ENCODE assay signal across 27 cellular contexts in the genomic region with DNA sequence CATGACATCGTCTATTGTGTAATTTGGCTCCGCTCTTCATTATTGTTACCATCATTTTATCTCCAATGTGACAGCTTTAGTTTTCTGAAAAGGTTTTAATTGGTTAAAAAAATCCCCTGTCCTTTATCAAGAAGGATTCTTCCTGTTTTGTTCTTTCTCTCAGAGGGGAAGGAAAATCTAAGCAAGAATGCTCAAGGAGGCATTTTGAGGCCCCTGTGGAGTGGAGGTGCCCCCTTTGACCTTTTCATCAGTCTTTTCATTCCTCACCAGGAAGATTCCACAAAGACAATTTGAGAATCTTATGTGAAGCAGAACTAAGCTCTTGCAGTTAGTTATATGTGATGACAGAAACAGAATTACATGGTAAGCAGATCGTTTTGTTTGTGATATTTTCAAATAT.
DNase-seq lines count a peak whose midpoint lies in the region; ATAC-seq and TF ChIP-seq lines count a peak whose summit lies in the region.
"Had no signal": no experiment of that assay in that cellular context is flagged by ENCODE, and none has a peak within 500 bp of the region (broad histone marks: within the 10 kb centered on the region; RNA-seq: fewer than 3 reads in every experiment).

No MANE protein-coding gene starts in this region.

- H4K8ac ChIP-seq in mesendoderm (ENCODE audit: low read depth, low read length), result no peak overlapping the region

- H2BK15ac ChIP-seq in mesendoderm (replicated peaks; ENCODE audit: low read depth), result no peak overlapping the region

- H3K27me3 ChIP-seq in HUES48 (ENCODE audit: control insufficient read depth, insufficient read depth, low read length), result no peaks in the 10 kb centered on the region
- H3K27me3 ChIP-seq in mesendoderm (ENCODE audit: insufficient read depth, low read length, poor library complexity), result no peaks in the 10 kb centered on the region
- H3K27me3 ChIP-seq in dorsolateral prefrontal cortex, result no peaks in the 10 kb centered on the region
- H3K27me3 ChIP-seq: BLaER1 had no signal

- no peaks in the 10 kb centered on the region for H3K79me2 ChIP-seq in mesendoderm (ENCODE audit: control insufficient read depth, insufficient read depth, low read length)

- no peak overlapping the region for H3K4ac ChIP-seq in mesendoderm (ENCODE audit: low read depth, low read length)

- no peak overlapping the region for H2AK5ac ChIP-seq in mesendoderm (ENCODE audit: low read length)

- H3K9ac ChIP-seq in HUES48 (ENCODE audit: low read depth, low read length), result no peak overlapping the region
- H3K9ac ChIP-seq in mesendoderm (ENCODE audit: low read length), result no peak overlapping the region
- H3K9ac ChIP-seq: BLaER1, GM23248 had no signal

- H3K9me3 ChIP-seq in HUES48 (ENCODE audit: control insufficient read depth, insufficient read depth, low read length), result no peaks in the 10 kb centered on the region
- H3K9me3 ChIP-seq: BLaER1, Caco-2 had no signal

- H2BK120ac ChIP-seq in mesendoderm (ENCODE audit: low read depth, low read length), result no peak overlapping the region

- no peak overlapping the region for H3K18ac ChIP-seq in mesendoderm (ENCODE audit: low read length)

- TF ChIP-seq CTCF in choroid plexus epithelial cell (conservative IDR thresholded peaks at IDR 0.05; ENCODE audit: low read depth, low read length) (no peak), dorsolateral prefrontal cortex (IDR thresholded peaks at IDR 0.05 in 54 of 56, conservative IDR thresholded peaks at IDR 0.05 in 2 of 56; ENCODE audit: low read depth in 1 of 56, partially characterized antibody in 56 of 56) (no peak)

- H3K79me1 ChIP-seq in mesendoderm (ENCODE audit: low read length), result no peaks in the 10 kb centered on the region

- H3K36me3 ChIP-seq in HUES48 (ENCODE audit: control insufficient read depth, insufficient read depth, low read length) (no peaks in the 10 kb centered on the region), mesendoderm (ENCODE audit: control insufficient read depth, insufficient read depth, low read length) (no peaks in the 10 kb centered on the region)
- H3K36me3 ChIP-seq: BLaER1 had no signal

- DNase-seq in choroid plexus epithelial cell (ENCODE audit: low read depth), result peak; percentile 34
- DNase-seq in mesendoderm, result peak; percentile 53
- peak; percentile 64 for DNase-seq in retina
- DNase-seq in activated CD4-positive, alpha-beta T cell treated with anti-CD3 and anti-CD28 coated beads for 1 hour, result no peak
- DNase-seq in dorsolateral prefrontal cortex, result no peak
- DNase-seq: Caco-2; CD4-positive, alpha-beta memory T cell; DMS 273 treated with DMSO at 0.1 percent for 48 hours; DMS79 treated with DMSO at 0.1 percent for 48 hours; GM23248; Karpas-422; MV-4-11; NCI-H1105 treated with DMSO at 0.1 percent for 48 hours; NCI-H1694; NCI-H2081; NCI-H2171; NCI-H446 treated with DMSO at 0.1 percent for 48 hours; NCI-H526 treated with DMSO at 0.1 percent for 48 hours; PC-9; RPMI8226; SHP77; SW 1271 had no signal

- H3K4me1 ChIP-seq in HUES48 (ENCODE audit: control insufficient read depth, insufficient read depth, low read length) (peaks cover 8% of the 10 kb centered on the region; the same call in 1 of the 2 replicates), mesendoderm (ENCODE audit: control insufficient read depth, low read depth, low read length) (no peaks in the 10 kb centered on the region)
- H3K4me1 ChIP-seq: BLaER1, Caco-2 had no signal

- H4K5ac ChIP-seq in mesendoderm (ENCODE audit: low read length), result no peak overlapping the region

- ATAC-seq in GM19452 (IDR thresholded peaks at IDR 0.05; ENCODE audit: unreplicated experiment), result no peak
- ATAC-seq: GM12878, HCT116 had no signal

- H3K27ac ChIP-seq in HUES48 (ENCODE audit: low read depth, low read length), result peak overlapping the region; percentile 55
- H3K27ac ChIP-seq in mesendoderm (ENCODE audit: low read depth, low read length), result no peak overlapping the region
- H3K27ac ChIP-seq in dorsolateral prefrontal cortex, result no peak overlapping the region
- H3K27ac ChIP-seq: BLaER1, GM23248, PC-9 had no signal

- intact Hi-C loops in dorsolateral prefrontal cortex (cut with DNase I), result no loop called here

- H2BK5ac ChIP-seq in mesendoderm (ENCODE audit: low read length), result no peak overlapping the region

- no peak overlapping the region for H3K4me2 ChIP-seq in mesendoderm (ENCODE audit: low read length)
- H3K4me2 ChIP-seq: BLaER1, PC-9 had no signal

- H3K4me3 ChIP-seq in HUES48 (ENCODE audit: low read depth, low read length), result no peak overlapping the region
- H3K4me3 ChIP-seq in choroid plexus epithelial cell (ENCODE audit: low read depth, low read length), result no peak overlapping the region
- no peak overlapping the region for H3K4me3 ChIP-seq in mesendoderm (ENCODE audit: low read length)
- H3K4me3 ChIP-seq in dorsolateral prefrontal cortex, result peak overlapping the region in 2 of 59 donors; percentile 13 to 22
- H3K4me3 ChIP-seq: BLaER1, GM12878, GM23248, PC-9 had no signal

- WGBS in mesendoderm (ENCODE audit: extremely low coverage, insufficient coverage, low lambda C conversion rate), result no CpG with 5 or more reads among the region's 3 CpGs

- H3K56ac ChIP-seq in mesendoderm (ENCODE audit: low read length), result no peak overlapping the region

- no peak overlapping the region for H3K23ac ChIP-seq in mesendoderm (ENCODE audit: low read length)

Comparison
In these comparisons a context has a peak if more than half of its experiments do, and no peak if none do; other contexts are left out.
1. DNase-seq: peak in choroid plexus epithelial cell (single experiment), mesendoderm (single experiment) and retina (single experiment); none in activated CD4-positive, alpha-beta T cell treated with anti-CD3 and anti-CD28 coated beads for 1 hour (single experiment) and dorsolateral prefrontal cortex (0 of 10).